ENCODE assay signal across 8 cellular contexts in genomic region chr3:134312072-134312872, GRCh38.
DNase-seq lines count a peak whose midpoint lies in the region; ATAC-seq and TF ChIP-seq lines count a peak whose summit lies in the region.

No MANE protein-coding gene starts in this region.

- H3K36me3 ChIP-seq in lower lobe of right lung (no peaks in the 10 kb centered on the region), uterus (no peaks in the 10 kb centered on the region)

- H3K4me3 ChIP-seq in lower lobe of right lung (peak overlapping the region; percentile 57), uterus (peak overlapping the region in 1 of 2 donors; percentile 41)

- DNase-seq in stimulated activated CD4-positive, alpha-beta T cell treated with anti-CD3 and anti-CD28 coated beads, Interleukin-1b, Interleukin-23, amount 100 ng/mL, for 48 hours, result peak; percentile 6
- DNase-seq in stimulated activated CD4-positive, alpha-beta T cell treated with anti-CD3 and anti-CD28 coated beads, Interleukin-4, amount 100 ng/mL, for 4 hours, result no peak
- DNase-seq in MCF 10A (ENCODE audit: unreplicated experiment) (peak; percentile 94), lower lobe of right lung (peak; percentile 70), uterus (no peak)

- H3K27ac Mint-ChIP-seq in MCF 10A (ENCODE audit: low read depth, unreplicated experiment), result no peak overlapping the region

- peaks cover 63% of the 10 kb centered on the region for H3K4me1 Mint-ChIP-seq in MCF 10A (ENCODE audit: insufficient read depth, unreplicated experiment)

- no peaks in the 10 kb centered on the region for H3K27me3 Mint-ChIP-seq in MCF 10A (ENCODE audit: insufficient read depth, unreplicated experiment)

- CTCF ChIA-PET in MCF 10A (lab: Yijun Ruan, JAX), result interaction anchor here (0.6 to 13.0 kb wide), 3 partner anchors 53 to 166 kb away, joined by 3 to 444 read pairs (median 63); partner anchors contain the start of gene ANAPC13

- ATAC-seq in lower lobe of right lung (peak; percentile 50 to 57), GM21360 (IDR thresholded peaks at IDR 0.05; ENCODE audit: unreplicated experiment) (no peak), HG03378 (IDR thresholded peaks at IDR 0.05; ENCODE audit: unreplicated experiment) (no peak), HG03571 (IDR thresholded peaks at IDR 0.05; ENCODE audit: unreplicated experiment) (no peak)

- no peaks in the 10 kb centered on the region for H3K9me3 Mint-ChIP-seq in MCF 10A (ENCODE audit: unreplicated experiment)

- BruUV-seq in MCF 10A (replicated peaks; lab: Mats Ljungman, UMichigan), result no TSS peak

- H3K9me3 ChIP-seq in lower lobe of right lung, result no peaks in the 10 kb centered on the region
- no peaks in the 10 kb centered on the region for H3K9me3 ChIP-seq in uterus

- H3K27me3 ChIP-seq in lower lobe of right lung (ENCODE audit: low read depth), result peaks cover 3% of the 10 kb centered on the region
- H3K27me3 ChIP-seq in uterus, result no peaks in the 10 kb centered on the region

- H3K36me3 Mint-ChIP-seq in MCF 10A (ENCODE audit: insufficient read depth, unreplicated experiment), result no peaks in the 10 kb centered on the region

- no peak overlapping the region for H3K4me3 Mint-ChIP-seq in MCF 10A (ENCODE audit: unreplicated experiment)

- H3K27ac ChIP-seq in lower lobe of right lung, result peak overlapping the region; percentile 96
- peak overlapping the region; percentile 90 to 95 for H3K27ac ChIP-seq in uterus

- intact Hi-C loops in MCF 10A (cut with micrococcal nuclease), result no loop called here
- intact Hi-C loops in lower lobe of right lung (cut with DNase I), result loop anchor here (10.0 kb wide), 1 partner anchor 53 kb away; no protein-coding TSS in a partner anchor
- intact Hi-C loops in uterus (cut with DNase I; ENCODE audit: low total_unique reads), result loop anchor here (5.0 kb wide), 1 partner anchor 50 kb away; no protein-coding TSS in a partner anchor

- H3K4me1 ChIP-seq in lower lobe of right lung, result peaks cover 77% of the 10 kb centered on the region
- H3K4me1 ChIP-seq in uterus, result peaks cover 10 to 16% of the 10 kb centered on the region in 2 donors

- TF ChIP-seq CTCF in MCF 10A (IDR thresholded peaks at IDR 0.05; ENCODE audit: unreplicated experiment), result peak; percentile 6
- TF ChIP-seq CTCF in lower lobe of right lung (IDR thresholded peaks at IDR 0.05), result no peak
- TF ChIP-seq CTCF in uterus (IDR thresholded peaks at IDR 0.05), result no peak

- no peak for TF ChIP-seq POLR2A in uterus (IDR thresholded peaks at IDR 0.05)

- POLR2A ChIA-PET in MCF 10A (lab: Yijun Ruan, JAX), result interaction anchor here (0.6 to 6.5 kb wide), 8 partner anchors 15 to 162 kb away, joined by 3 to 39 read pairs (median 3); partner anchors contain the start of gene AMOTL2

Comparison
In these comparisons a context has a peak if more than half of its experiments do, and no peak if none do; other contexts are left out.
1. DNase-seq: peak in stimulated activated CD4-positive, alpha-beta T cell treated with anti-CD3 and anti-CD28 coated beads, Interleukin-1b, Interleukin-23, amount 100 ng/mL, for 48 hours (single experiment), MCF 10A (single experiment) and lower lobe of right lung (single experiment); none in stimulated activated CD4-positive, alpha-beta T cell treated with anti-CD3 and anti-CD28 coated beads, Interleukin-4, amount 100 ng/mL, for 4 hours (0 of 2) and uterus (0 of 2).
2. ATAC-seq: peak in lower lobe of right lung (2 of 2); none in GM21360 (single experiment), HG03378 (single experiment) and HG03571 (single experiment).